21 cellular contexts compared by ENCODE assay signal in the genomic region with DNA sequence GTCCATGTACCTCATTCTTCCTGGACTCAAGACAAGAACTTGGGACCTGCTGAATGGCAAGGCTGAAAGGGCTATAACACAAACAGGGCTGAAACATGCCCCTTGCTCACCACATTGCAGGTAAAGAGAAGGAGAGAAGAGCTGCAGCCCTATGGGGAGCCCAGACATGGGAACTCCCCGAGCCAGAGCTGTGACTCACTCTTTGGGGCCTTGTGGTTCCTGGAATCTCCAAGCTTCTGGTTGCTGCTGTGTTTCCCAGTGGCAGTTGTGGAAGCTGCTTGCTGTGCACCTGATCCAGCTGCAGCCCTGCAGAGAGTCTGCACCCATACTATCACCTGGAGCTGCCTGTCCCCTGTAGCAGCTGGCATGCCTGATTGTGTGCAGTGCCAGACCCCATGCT.
DNase-seq lines count a peak whose midpoint lies in the region; FAIRE-seq and TF ChIP-seq lines count a peak whose summit lies in the region.
"Had no signal": no experiment of that assay in that cellular context is flagged by ENCODE, and none has a peak within 500 bp of the region (broad histone marks: within the 10 kb centered on the region; RNA-seq: fewer than 3 reads in every experiment).

No MANE protein-coding gene starts in this region.

- H3K79me1 ChIP-seq in trophoblast cell (ENCODE audit: low read length) = no peaks in the 10 kb centered on the region

- no peak overlapping the region for H4K91ac ChIP-seq in trophoblast cell (ENCODE audit: low read depth, low read length)

- WGBS in trophoblast cell (ENCODE audit: extremely low coverage, insufficient coverage, insufficient read length) = no CpG with 5 or more reads among the region's 1 CpG

- H2BK12ac ChIP-seq in trophoblast cell (ENCODE audit: low read length) = no peak overlapping the region

- H3K9me3 ChIP-seq in astrocyte (ENCODE audit: insufficient read depth, low read depth, low read length) (peaks cover 6% of the 10 kb centered on the region), trophoblast cell (ENCODE audit: insufficient read depth, low read depth, low read length) (peaks cover 11% of the 10 kb centered on the region)

- no peak overlapping the region for H3K18ac ChIP-seq in trophoblast cell (ENCODE audit: low read length)

- no peak overlapping the region for H4K12ac ChIP-seq in trophoblast cell (ENCODE audit: low read depth, low read length)

- no peak overlapping the region for H3K27ac ChIP-seq in astrocyte (ENCODE audit: low read depth, low read length)
- H3K27ac ChIP-seq in trophoblast cell (ENCODE audit: low read depth, low read length) = no peak overlapping the region
- H3K27ac ChIP-seq: C4-2B, Peyer's patch had no signal

- no peaks in the 10 kb centered on the region for H3K36me3 Mint-ChIP-seq in astrocyte (ENCODE audit: low read depth, unreplicated experiment)

- no peak overlapping the region for H3K14ac ChIP-seq in trophoblast cell (ENCODE audit: low read length)

- H2AFZ ChIP-seq in astrocyte (ENCODE audit: low read depth, low read length) (no peak overlapping the region), trophoblast cell (ENCODE audit: insufficient read depth, low read length, poor library complexity) (no peak overlapping the region)

- H3K27me3 Mint-ChIP-seq in astrocyte (ENCODE audit: low read depth, unreplicated experiment) = peaks cover 10% of the 10 kb centered on the region

- H3K4me1 ChIP-seq in astrocyte (ENCODE audit: insufficient read depth, low read length) (no peaks in the 10 kb centered on the region), trophoblast cell (ENCODE audit: control insufficient read depth in 1 of 2, insufficient read depth in 2 of 2, low read length in 2 of 2) (no peaks in the 10 kb centered on the region)
- H3K4me1 ChIP-seq: Peyer's patch had no signal

- intact Hi-C loops in posterior vena cava (cut with DNase I) = no loop called here

- no peaks in the 10 kb centered on the region for H3K4me1 Mint-ChIP-seq in astrocyte (ENCODE audit: low read depth, unreplicated experiment)

- no peak overlapping the region for H3K4me3 Mint-ChIP-seq in astrocyte (ENCODE audit: unreplicated experiment)

- FAIRE-seq in astrocyte (lab: Jason Lieb, UNC) = no peak
- FAIRE-seq: D721Med, G401.6, K562 had no signal

- H2BK120ac ChIP-seq in trophoblast cell (ENCODE audit: insufficient read depth, low read length, poor library complexity) = no peak overlapping the region

- peaks cover 13% of the 10 kb centered on the region for H3K9me3 Mint-ChIP-seq in astrocyte (ENCODE audit: unreplicated experiment)

- no peak overlapping the region for H2AK5ac ChIP-seq in trophoblast cell (ENCODE audit: low read length)

- no peaks in the 10 kb centered on the region for H4K20me1 ChIP-seq in astrocyte (ENCODE audit: insufficient read depth, low read length)

- peak overlapping the region; percentile 46 for H3K23ac ChIP-seq in trophoblast cell (ENCODE audit: low read length)

- H3K4me2 ChIP-seq in astrocyte (ENCODE audit: low read length) (no peak overlapping the region), trophoblast cell (ENCODE audit: low read length) (no peak overlapping the region)

- no peak overlapping the region for H3K27ac Mint-ChIP-seq in astrocyte (ENCODE audit: unreplicated experiment)

- DNase-seq in ELR (ENCODE audit: low read depth) = peak; percentile 17
- DNase-seq in astrocyte (ENCODE audit: low read depth) = peak; percentile 13
- DNase-seq in fibroblast of mammary gland (ENCODE audit: low read depth) = peak; percentile 14
- no peak for DNase-seq in trophoblast cell
- no peak for DNase-seq in NCI-H524 (lab: John Stamatoyannopoulos, UW)
- DNase-seq in NCI-H2081 (lab: John Stamatoyannopoulos, UW) = no peak
- no peak for DNase-seq in NCI-H2196 (lab: John Stamatoyannopoulos, UW; ENCODE audit: unreplicated experiment)
- DNase-seq in posterior vena cava (ENCODE audit: low spot score) = no peak
- DNase-seq: ACHN; AML-193; HCEC 1CT; NCI-H1417 treated with DMSO at 0.1 percent for 48 hours; NCI-H187 treated with DMSO at 0.1 percent for 48 hours; NCI-H2171; NCI-H748 treated with DMSO at 0.1 percent for 48 hours; NK-92 treated with Interleukin-12 subunit alpha and Interleukin-12 subunit beta, amount 100 ng/mL, for 24 hours; Peyer's patch had no signal

- H3K36me3 ChIP-seq in astrocyte (ENCODE audit: insufficient read depth, low read length) (no peaks in the 10 kb centered on the region), trophoblast cell (ENCODE audit: control insufficient read depth in 1 of 2, insufficient read depth in 2 of 2, low read length in 2 of 2) (no peaks in the 10 kb centered on the region)
- H3K36me3 ChIP-seq: Peyer's patch had no signal

- H3K4ac ChIP-seq in trophoblast cell (ENCODE audit: low read depth, low read length) = no peak overlapping the region

- H3K9ac ChIP-seq in astrocyte (ENCODE audit: low read length) = no peak overlapping the region
- H3K9ac ChIP-seq in trophoblast cell (ENCODE audit: low read length) = peak overlapping the region; percentile 31

- H3K4me3 ChIP-seq in astrocyte (ENCODE audit: insufficient read depth, low read depth, low read length) = no peak overlapping the region
- H3K4me3 ChIP-seq in fibroblast of mammary gland (ENCODE audit: control insufficient read depth, low read depth, low read length) = no peak overlapping the region
- H3K4me3 ChIP-seq in trophoblast cell (ENCODE audit: low read depth, low read length) = no peak overlapping the region
- H3K4me3 ChIP-seq: K562, Peyer's patch had no signal

- H3K79me2 ChIP-seq in astrocyte (ENCODE audit: insufficient read depth, low read length) (no peaks in the 10 kb centered on the region), trophoblast cell (ENCODE audit: control insufficient read depth, insufficient read depth, low read length, poor library complexity) (no peaks in the 10 kb centered on the region)

- TF ChIP-seq CTCF in astrocyte (IDR thresholded peaks at IDR 0.05; ENCODE audit: insufficient read depth, low read depth, low read length) (no peak), fibroblast of mammary gland (conservative IDR thresholded peaks at IDR 0.05; ENCODE audit: control insufficient read depth, insufficient read depth, low read depth, low read length) (no peak)

- peaks cover 2% of the 10 kb centered on the region for H3K27me3 ChIP-seq in astrocyte (ENCODE audit: insufficient read depth, low read length)
- no peaks in the 10 kb centered on the region for H3K27me3 ChIP-seq in trophoblast cell (ENCODE audit: insufficient read depth, low read length)
- H3K27me3 ChIP-seq: Peyer's patch had no signal

- no peak overlapping the region for H4K8ac ChIP-seq in trophoblast cell (ENCODE audit: low read depth, low read length)

- H2BK5ac ChIP-seq in trophoblast cell (ENCODE audit: low read depth, low read length, poor library complexity) = no peak overlapping the region

Comparison
In these comparisons a context has a peak if more than half of its experiments do, and no peak if none do; other contexts are left out.
1. DNase-seq: peak in ELR (single experiment), astrocyte (single experiment) and fibroblast of mammary gland (single experiment); none in trophoblast cell (0 of 2), NCI-H524 (0 of 2), NCI-H2081 (0 of 2), NCI-H2196 (single experiment) and posterior vena cava (single experiment).